14 cellular contexts compared by ENCODE assay signal in the genomic region with DNA sequence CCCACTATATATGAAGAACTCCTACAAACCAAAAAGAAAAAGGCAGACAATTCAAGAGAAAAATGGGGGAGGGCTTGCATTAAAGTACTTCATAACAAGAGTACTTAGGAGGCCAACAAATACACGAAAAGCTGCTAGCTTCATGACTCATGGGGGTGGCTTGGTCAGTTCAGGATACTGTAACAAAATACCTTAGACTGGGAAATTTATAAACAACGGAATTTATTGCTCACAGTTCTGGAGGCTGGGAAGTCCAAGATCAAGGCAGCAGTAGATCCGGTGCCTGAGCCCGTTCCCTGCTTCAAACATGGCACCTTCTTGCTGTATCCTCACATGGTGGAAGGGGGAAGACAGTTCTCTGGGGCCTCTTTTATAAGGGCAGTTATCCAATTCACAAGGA.
A peak's percentile ranks its signal among the peaks of the same experiment; 100 is the strongest.
DNase-seq lines count a peak whose midpoint lies in the region; ATAC-seq and TF ChIP-seq lines count a peak whose summit lies in the region.
"Had no signal": no experiment of that assay in that cellular context is flagged by ENCODE, and none has a peak within 500 bp of the region (broad histone marks: within the 10 kb centered on the region; RNA-seq: fewer than 3 reads in every experiment).

No MANE protein-coding gene starts in this region.

- ATAC-seq in HG02870 (IDR thresholded peaks at IDR 0.05; ENCODE audit: unreplicated experiment) (no peak), HG03520 (IDR thresholded peaks at IDR 0.05; ENCODE audit: unreplicated experiment) (no peak)
- ATAC-seq: activated T-cell treated with anti-CD3 and anti-CD28 coated beads, Interleukin-2, amount 50 U/mL, for 4 hours had no signal

- H3K27ac ChIP-seq in smooth muscle cell (ENCODE audit: low read depth): peak overlapping the region; percentile 43
- H3K27ac ChIP-seq in coronary artery: no peak overlapping the region
- H3K27ac ChIP-seq: lower lobe of right lung, SJCRH30, spleen, testis had no signal

- H3K9me3 ChIP-seq in smooth muscle cell (replicated peaks; ENCODE audit: low read depth): no peaks in the 10 kb centered on the region
- H3K9me3 ChIP-seq: testis had no signal

- no peak overlapping the region for H3K9ac ChIP-seq in smooth muscle cell (ENCODE audit: low read depth)

- H3K4me3 ChIP-seq in smooth muscle cell (no peak overlapping the region), coronary artery (no peak overlapping the region)
- H3K4me3 ChIP-seq: lower lobe of right lung, SJCRH30, spleen, testis had no signal

- H3K4me1 ChIP-seq in smooth muscle cell (ENCODE audit: low read depth): peaks cover 6% of the 10 kb centered on the region
- H3K4me1 ChIP-seq: lower lobe of right lung, spleen had no signal

- 46% methylated on average over 4 of the region's 4 CpGs for WGBS in smooth muscle cell (ENCODE audit: low lambda C conversion rate)

- DNase-seq in H4 (ENCODE audit: low spot score) (peak; percentile 93), SW480 (ENCODE audit: low spot score) (peak; percentile 50), fibroblast of gingiva (ENCODE audit: low read depth) (peak; percentile 92), smooth muscle cell (lab: John Stamatoyannopoulos, UW; ENCODE audit: unreplicated experiment) (no peak), coronary artery (ENCODE audit: low spot score) (no peak)
- DNase-seq: activated T-cell treated with anti-CD3 and anti-CD28 coated beads, Interleukin-2, amount 50 U/mL, for 4 hours; hippocampal formation; lower lobe of right lung; NCI-H2029; SJCRH30; testis had no signal

- H3K27me3 ChIP-seq in smooth muscle cell (ENCODE audit: low read depth): no peaks in the 10 kb centered on the region
- H3K27me3 ChIP-seq: SJCRH30, spleen, testis had no signal

- peaks cover 7% of the 10 kb centered on the region for H3F3A ChIP-seq in smooth muscle cell (ENCODE audit: low read depth)

- H3K4me2 ChIP-seq in smooth muscle cell: no peak overlapping the region

- H4K20me1 ChIP-seq in smooth muscle cell (ENCODE audit: low read depth): no peaks in the 10 kb centered on the region

- no peaks in the 10 kb centered on the region for H3K79me2 ChIP-seq in smooth muscle cell (ENCODE audit: low read depth)

- TF ChIP-seq CTCF in smooth muscle cell (IDR thresholded peaks at IDR 0.05; ENCODE audit: borderline replicate concordance, insufficient read depth, poor library complexity, severe bottlenecking): no peak
- no peak for TF ChIP-seq CTCF in coronary artery (IDR thresholded peaks at IDR 0.05)

- H2AFZ ChIP-seq in smooth muscle cell (ENCODE audit: low read depth): no peak overlapping the region

- H3K36me3 ChIP-seq in smooth muscle cell (ENCODE audit: low read depth): no peaks in the 10 kb centered on the region
- H3K36me3 ChIP-seq: SJCRH30 had no signal

Comparison
In these comparisons a context has a peak if more than half of its experiments do, and no peak if none do; other contexts are left out.
1. DNase-seq: peak in H4 (single experiment), SW480 (single experiment) and fibroblast of gingiva (single experiment); none in smooth muscle cell (single experiment) and coronary artery (single experiment).